Comparison of ENCODE assay signal across 12 cellular contexts in the genomic region with DNA sequence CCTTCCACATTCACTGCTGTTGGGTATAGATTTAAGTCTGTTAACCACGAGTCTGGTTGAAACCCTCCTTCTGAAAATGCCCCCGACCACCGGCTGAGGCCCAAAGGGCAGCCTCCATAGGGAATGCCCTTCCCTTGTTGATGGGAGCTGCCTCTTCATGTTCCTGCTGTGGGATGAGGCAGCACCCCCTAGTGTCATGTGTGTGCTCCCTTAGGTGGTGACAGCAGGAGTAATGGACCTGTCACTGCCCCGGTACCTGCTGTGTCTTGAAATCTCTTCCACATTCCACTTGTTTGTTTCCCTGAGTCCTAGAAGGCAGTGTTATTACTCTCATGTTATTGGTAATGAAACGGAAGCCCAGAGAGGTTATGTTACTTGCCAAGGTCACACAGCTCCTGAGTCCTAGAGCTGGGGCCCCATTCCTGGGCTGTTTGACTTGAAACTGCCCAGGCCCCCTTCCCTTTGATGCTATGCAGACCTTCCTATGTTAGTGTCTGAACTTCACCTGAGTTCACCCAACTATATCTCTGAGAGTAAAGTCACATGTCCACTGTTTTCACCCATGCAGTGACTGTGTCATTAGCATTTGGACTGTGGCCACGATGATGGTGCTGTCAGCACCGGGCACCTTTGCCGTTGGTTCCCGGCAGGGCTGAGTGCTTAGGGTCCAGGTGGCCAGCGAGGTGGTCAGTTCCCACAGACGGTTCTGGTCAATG.
DNase-seq lines count a peak whose midpoint lies in the region; ATAC-seq and TF ChIP-seq lines count a peak whose summit lies in the region.
"Had no signal": no experiment of that assay in that cellular context is flagged by ENCODE, and none has a peak within 500 bp of the region (broad histone marks: within the 10 kb centered on the region; RNA-seq: fewer than 3 reads in every experiment).

No MANE protein-coding gene starts in this region.

- peak; percentile 41 for ATAC-seq in left colon
- ATAC-seq in HG02610 (IDR thresholded peaks at IDR 0.05; ENCODE audit: unreplicated experiment) = no peak
- no peak for ATAC-seq in GM18858 (IDR thresholded peaks at IDR 0.05; ENCODE audit: unreplicated experiment)

- DNase-seq in GM20000 (ENCODE audit: low spot score) = no peak
- peak; percentile 7 for DNase-seq in amniotic epithelial cell (ENCODE audit: low read depth)
- no peak for DNase-seq in left colon
- DNase-seq in GM10248 (ENCODE audit: extremely low spot score) = no peak
- DNase-seq in stimulated activated CD4-positive, alpha-beta T cell treated with anti-CD3 and anti-CD28 coated beads, Interleukin-4, amount 100 ng/mL, for 24 hours = no peak
- DNase-seq: activated naive CD4-positive, alpha-beta T cell treated with anti-CD3 and anti-CD28 coated beads for 36 hours; islet precursor cell; Karpas-422; NK-92 treated with Interleukin-12 subunit alpha and Interleukin-12 subunit beta, amount 100 ng/mL, for 24 hours had no signal

- CTCF ChIA-PET in GM10248 (lab: Yijun Ruan, JAX) = interaction anchor here (0.8 to 1.7 kb wide), 3 partner anchors 11 to 29 kb away, joined by 3 to 5 read pairs (median 3); no protein-coding TSS in a partner anchor

- intact Hi-C loops in left colon (cut with DNase I, micrococcal nuclease) = no loop called here

- no peak overlapping the region for H3K27ac ChIP-seq in C4-2B

- TF ChIP-seq CTCF in C4-2B (conservative IDR thresholded peaks at IDR 0.05) (peak; percentile 49), GM20000 (IDR thresholded peaks at IDR 0.05; ENCODE audit: extremely low read depth, missing control alignments) (peak; percentile 27), GM10248 (IDR thresholded peaks at IDR 0.05; ENCODE audit: control extremely low read depth, extremely low read depth, low read depth, missing control alignments) (no peak)

- POLR2A ChIA-PET in GM10248 (lab: Yijun Ruan, JAX) = no interaction called here
